Comparison of ENCODE assay signal across 16 cellular contexts in the genomic region with DNA sequence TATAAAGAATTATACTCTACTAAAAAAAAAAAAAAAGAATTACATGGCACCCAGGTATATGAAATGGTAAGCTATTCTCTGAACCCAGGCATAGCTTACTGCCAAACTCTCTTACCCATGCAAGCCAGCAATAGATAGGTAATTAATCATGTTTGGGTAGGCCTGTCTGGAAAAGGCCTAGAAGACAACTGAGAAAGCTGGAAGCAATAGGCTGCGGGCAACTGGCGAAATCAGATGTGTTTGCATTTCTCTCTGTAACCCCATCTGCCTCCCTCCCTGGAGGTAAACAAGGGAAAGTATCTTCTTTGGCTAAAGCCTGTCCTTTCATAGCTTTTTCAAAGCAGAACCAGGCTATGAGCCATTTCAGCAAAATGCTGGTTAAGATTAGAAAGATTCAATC.
"Had no signal": no experiment of that assay in that cellular context is flagged by ENCODE, and none has a peak within 500 bp of the region (broad histone marks: within the 10 kb centered on the region; RNA-seq: fewer than 3 reads in every experiment).

No MANE protein-coding gene starts in this region.

- H3K27ac ChIP-seq: adrenal gland, esophagus muscularis mucosa, gastroesophageal sphincter, heart left ventricle, prostate gland, tibial artery, VCaP had no signal

- H3K4me3 Mint-ChIP-seq: neural crest cell had no signal

- H3K4me1 Mint-ChIP-seq: neural crest cell had no signal

- H3K27me3 ChIP-seq: adrenal gland, esophagus muscularis mucosa, gastroesophageal sphincter, heart left ventricle, tibial artery had no signal

- H3K36me3 ChIP-seq: adrenal gland, esophagus muscularis mucosa, gastroesophageal sphincter, heart left ventricle, prostate gland, tibial artery had no signal

- H3K9me3 ChIP-seq: adrenal gland, esophagus muscularis mucosa, gastroesophageal sphincter, prostate gland, tibial artery had no signal

- H3K9me3 Mint-ChIP-seq: neural crest cell had no signal

- H3K36me3 Mint-ChIP-seq: activated naive CD4-positive, alpha-beta T cell treated with anti-CD3 and anti-CD28 coated beads, Interleukin-2, amount 50 U/mL, for 72 hours had no signal

- DNase-seq: activated CD4-positive, CD25-positive, alpha-beta regulatory T cell treated with anti-CD3 and anti-CD28 coated beads, Interleukin-2, amount 50 U/mL, for 72 hours; activated gamma-delta T cell; adrenal gland; effector CD8-positive, alpha-beta T cell; heart left ventricle; left ventricle myocardium superior; right cardiac atrium; stimulated activated naive CD8-positive, alpha-beta T cell treated with anti-CD3 and anti-CD28 coated beads, Interleukin-15, Interleukin-2, amounts not matched to agents 100 U/mL and 50 U/mL, for 24 hours; substantia nigra; tibial artery had no signal

- H3K27ac Mint-ChIP-seq: activated naive CD4-positive, alpha-beta T cell treated with anti-CD3 and anti-CD28 coated beads, Interleukin-2, amount 50 U/mL, for 72 hours had no signal

- H3K4me1 ChIP-seq: adrenal gland, esophagus muscularis mucosa, gastroesophageal sphincter, heart left ventricle, prostate gland, tibial artery had no signal

- ATAC-seq: activated naive CD4-positive, alpha-beta T cell treated with anti-CD3 and anti-CD28 coated beads, Interleukin-2, amount 50 U/mL, for 72 hours; gastroesophageal sphincter; heart left ventricle; left ventricle myocardium superior; right cardiac atrium; stimulated activated naive CD8-positive, alpha-beta T cell treated with anti-CD3 and anti-CD28 coated beads, Interleukin-15, Interleukin-2, amounts not matched to agents 100 U/mL and 50 U/mL, for 24 hours had no signal

- H3K4me3 ChIP-seq: adrenal gland, esophagus muscularis mucosa, gastroesophageal sphincter, heart left ventricle, prostate gland, tibial artery had no signal
